1 cellular context compared by ENCODE assay signal in genomic region chr9:137071282-137071681, GRCh38.
TF ChIP-seq lines count a peak whose summit lies in the region.

No MANE protein-coding gene starts in this region.

TF ChIP-seq in IMR-90, 13 proteins besides CTCF, POLR2A, EP300 and RAD21 (continued from another document):
- TF ChIP-seq ELK1 (IDR thresholded peaks at IDR 0.05; ENCODE audit: borderline replicate concordance, low read depth, low read length) = no peak
- TF ChIP-seq RCOR1 (IDR thresholded peaks at IDR 0.05; ENCODE audit: insufficient replicate concordance, low read length) = no peak
- TF ChIP-seq RFX5 (IDR thresholded peaks at IDR 0.05; ENCODE audit: low read depth, low read length) = no peak
- no peak for TF ChIP-seq BHLHE40 (IDR thresholded peaks at IDR 0.05; ENCODE audit: low read depth, low read length)
- TF ChIP-seq CEBPB (IDR thresholded peaks at IDR 0.05; ENCODE audit: low read depth, low read length) = no peak
- no peak for TF ChIP-seq SMC3 (IDR thresholded peaks at IDR 0.05; ENCODE audit: low read depth, low read length)
- TF ChIP-seq FOS (IDR thresholded peaks at IDR 0.05; ENCODE audit: low read depth, low read length) = no peak
- no peak for TF ChIP-seq USF2 (IDR thresholded peaks at IDR 0.05; ENCODE audit: low read depth, low read length)
- no peak for TF ChIP-seq MAZ (IDR thresholded peaks at IDR 0.05; ENCODE audit: borderline replicate concordance, low read depth, low read length)
- TF ChIP-seq MAFK (IDR thresholded peaks at IDR 0.05; ENCODE audit: low read depth, low read length) = no peak
- TF ChIP-seq MXI1 (IDR thresholded peaks at IDR 0.05; ENCODE audit: borderline replicate concordance, low read depth, low read length) = no peak
- TF ChIP-seq CHD1 (IDR thresholded peaks at IDR 0.05; ENCODE audit: low read depth, low read length) = no peak
